In the genomic region with DNA sequence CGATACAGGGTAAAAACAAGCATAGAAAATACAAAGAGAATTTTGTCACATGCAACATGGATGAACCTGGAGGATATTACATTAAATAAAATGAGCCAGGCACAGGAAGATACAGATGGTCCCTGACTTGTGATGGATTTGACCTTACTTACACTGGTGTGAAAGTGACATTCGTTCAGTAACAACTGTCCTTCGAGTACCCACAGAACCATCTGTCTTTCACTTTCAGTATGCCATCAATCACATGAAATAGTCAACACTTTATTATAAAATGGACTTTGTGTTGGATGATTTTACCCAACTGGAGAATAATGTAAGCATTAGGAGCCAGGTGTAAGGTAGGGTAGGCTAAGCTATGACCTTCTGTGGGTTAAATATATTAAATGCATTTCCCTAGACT, we compare ENCODE assay signal across 10 cellular contexts.
"Had no signal": no experiment of that assay in that cellular context is flagged by ENCODE, and none has a peak within 500 bp of the region (broad histone marks: within the 10 kb centered on the region; RNA-seq: fewer than 3 reads in every experiment).

No MANE protein-coding gene starts in this region.

- H3K36me3 ChIP-seq: HAP-1 had no signal

- H3K4me1 ChIP-seq: HAP-1 had no signal

- H3K4me3 ChIP-seq: GM23248, HAP-1, K562 had no signal

- H3K9me3 ChIP-seq: HAP-1 had no signal

- DNase-seq: GM23248, GOT3, H7, HFFc6, IMR-90 had no signal

- H3K27ac ChIP-seq: GM23248, HL-60 had no signal

- H2AFZ ChIP-seq: GM23248 had no signal

- FAIRE-seq: HepG2, K562 had no signal

- ATAC-seq: HCT116, HepG2, K562 had no signal

- H3K9ac ChIP-seq: GM23248 had no signal
